16 cellular contexts compared by ENCODE assay signal in genomic region chr1:75712306-75712705, GRCh38. TPM values are rescaled to one million over a fixed set of nuclear protein-coding genes. Genes with fewer than 3 reads are reported as not detected.
DNase-seq lines count a peak whose midpoint lies in the region; ATAC-seq and TF ChIP-seq lines count a peak whose summit lies in the region.
"Had no signal": no experiment of that assay in that cellular context is flagged by ENCODE, and none has a peak within 500 bp of the region (broad histone marks: within the 10 kb centered on the region; RNA-seq: fewer than 3 reads in every experiment).

No MANE protein-coding gene starts in this region.

- H3K27me3 Mint-ChIP-seq in activated T-cell treated with anti-CD3 and anti-CD28 coated beads, Interleukin-2, amount 50 U/mL, for 72 hours (ENCODE audit: low read depth) = peaks cover 6% of the 10 kb centered on the region

- H3K27ac ChIP-seq in skeletal muscle tissue (ENCODE audit: low read depth, low read length) = peak overlapping the region; percentile 50
- H3K27ac ChIP-seq: BLaER1, SK-N-MC had no signal

- H3K4me1 Mint-ChIP-seq in activated T-cell treated with anti-CD3 and anti-CD28 coated beads, Interleukin-2, amount 50 U/mL, for 72 hours (ENCODE audit: low read depth) = no peaks in the 10 kb centered on the region
- H3K4me1 Mint-ChIP-seq: CD8-positive, alpha-beta memory T cell had no signal

- CTCF ChIA-PET in GM10248 (lab: Yijun Ruan, JAX) = no interaction called here

- DNase-seq in NCI-H1105 treated with DMSO at 0.1 percent for 48 hours (lab: John Stamatoyannopoulos, UW) (peak; percentile 10), NCI-H1105 (lab: John Stamatoyannopoulos, UW) (no peak), epithelial cell of esophagus (ENCODE audit: low read depth) (peak; percentile 10), left cardiac atrium (no peak), GM10248 (ENCODE audit: extremely low spot score) (no peak), midbrain (lab: John Stamatoyannopoulos, UW) (no peak)
- DNase-seq in activated T-cell treated with anti-CD3 and anti-CD28 coated beads, Interleukin-2, amount 50 U/mL, for 72 hours = no peak
- DNase-seq: 8988T; CD8-positive, alpha-beta memory T cell; Karpas-422; NCI-H1417; NCI-H2029; NCI-H524 treated with DMSO at 0.1 percent for 48 hours had no signal

- H3K36me3 ChIP-seq in skeletal muscle tissue (ENCODE audit: control insufficient read depth in 3 of 3, insufficient read depth in 3 of 3, low read length in 3 of 3) = no peaks in the 10 kb centered on the region
- H3K36me3 ChIP-seq: BLaER1 had no signal

- intact Hi-C loops in left cardiac atrium (cut with DNase I) = no loop called here

- no peak overlapping the region for H3K9ac ChIP-seq in skeletal muscle tissue (ENCODE audit: low read depth in 1 of 3, low read length in 3 of 3)
- H3K9ac ChIP-seq: BLaER1 had no signal

- no peaks in the 10 kb centered on the region for H3K9me3 Mint-ChIP-seq in activated T-cell treated with anti-CD3 and anti-CD28 coated beads, Interleukin-2, amount 50 U/mL, for 72 hours
- H3K9me3 Mint-ChIP-seq: CD8-positive, alpha-beta memory T cell had no signal

- H3K4me3 ChIP-seq in epithelial cell of esophagus (ENCODE audit: low read length) (no peak overlapping the region), skeletal muscle tissue (ENCODE audit: low read length in 3 of 3) (no peak overlapping the region)
- H3K4me3 ChIP-seq: BLaER1, SK-N-MC had no signal

- no peak overlapping the region for H3K4me3 Mint-ChIP-seq in activated T-cell treated with anti-CD3 and anti-CD28 coated beads, Interleukin-2, amount 50 U/mL, for 72 hours
- H3K4me3 Mint-ChIP-seq: CD8-positive, alpha-beta memory T cell had no signal

- TF ChIP-seq CTCF in epithelial cell of esophagus (IDR thresholded peaks at IDR 0.05; ENCODE audit: insufficient read depth, low read depth, low read length, missing control alignments) (no peak), GM10248 (IDR thresholded peaks at IDR 0.05; ENCODE audit: control extremely low read depth, extremely low read depth, low read depth, missing control alignments) (no peak)

- no peaks in the 10 kb centered on the region for H3K9me3 ChIP-seq in skeletal muscle tissue (ENCODE audit: control insufficient read depth in 3 of 3, low read length in 3 of 3)
- H3K9me3 ChIP-seq: BLaER1 had no signal

- peaks cover 0 to 8% (median 2%) of the 10 kb centered on the region in 3 donors for H3K4me1 ChIP-seq in skeletal muscle tissue (ENCODE audit: control insufficient read depth in 3 of 3, insufficient read depth in 3 of 3, low read length in 3 of 3)
- H3K4me1 ChIP-seq: BLaER1 had no signal

- ATAC-seq in left cardiac atrium = peak; percentile 81 to 90
- no peak for ATAC-seq in activated T-cell treated with anti-CD3 and anti-CD28 coated beads, Interleukin-2, amount 50 U/mL, for 72 hours (replicated peaks in 1 of 2)

- POLR2A ChIA-PET in GM10248 (lab: Yijun Ruan, JAX) = no interaction called here

- no peaks in the 10 kb centered on the region for H3K36me3 Mint-ChIP-seq in activated T-cell treated with anti-CD3 and anti-CD28 coated beads, Interleukin-2, amount 50 U/mL, for 72 hours (ENCODE audit: insufficient read depth in 2 of 2)

- no peak overlapping the region for H3K27ac Mint-ChIP-seq in activated T-cell treated with anti-CD3 and anti-CD28 coated beads, Interleukin-2, amount 50 U/mL, for 72 hours
- H3K27ac Mint-ChIP-seq: CD8-positive, alpha-beta memory T cell had no signal

- H3K27me3 ChIP-seq in skeletal muscle tissue (ENCODE audit: control insufficient read depth in 3 of 3, insufficient read depth in 3 of 3, low read length in 3 of 3) = no peaks in the 10 kb centered on the region
- H3K27me3 ChIP-seq: BLaER1 had no signal

RNA-seq across cellular contexts. Expression of gene ACADM, which starts 12.2 kb away (rescaled TPM):
- total RNA-seq in left cardiac atrium (100 to 1,000 TPM; 164 to 212 TPM), skeletal muscle tissue (53.8 TPM)
- total RNA-seq in activated T-cell treated with anti-CD3 and anti-CD28 coated beads, Interleukin-2, amount 50 U/mL, for 72 hours = 10 to 100 TPM; 43.1 to 48.9 TPM

Comparison
In these comparisons a context has a peak if more than half of its experiments do, and no peak if none do; other contexts are left out.
1. DNase-seq: peak in NCI-H1105 treated with DMSO at 0.1 percent for 48 hours (single experiment) and epithelial cell of esophagus (single experiment); none in NCI-H1105 (single experiment), left cardiac atrium (single experiment), GM10248 (single experiment), midbrain (single experiment) and activated T-cell treated with anti-CD3 and anti-CD28 coated beads, Interleukin-2, amount 50 U/mL, for 72 hours (0 of 2).
2. ATAC-seq: peak in left cardiac atrium (2 of 2); none in activated T-cell treated with anti-CD3 and anti-CD28 coated beads, Interleukin-2, amount 50 U/mL, for 72 hours (0 of 2).